1 cellular context compared by ENCODE assay signal in the genomic region with DNA sequence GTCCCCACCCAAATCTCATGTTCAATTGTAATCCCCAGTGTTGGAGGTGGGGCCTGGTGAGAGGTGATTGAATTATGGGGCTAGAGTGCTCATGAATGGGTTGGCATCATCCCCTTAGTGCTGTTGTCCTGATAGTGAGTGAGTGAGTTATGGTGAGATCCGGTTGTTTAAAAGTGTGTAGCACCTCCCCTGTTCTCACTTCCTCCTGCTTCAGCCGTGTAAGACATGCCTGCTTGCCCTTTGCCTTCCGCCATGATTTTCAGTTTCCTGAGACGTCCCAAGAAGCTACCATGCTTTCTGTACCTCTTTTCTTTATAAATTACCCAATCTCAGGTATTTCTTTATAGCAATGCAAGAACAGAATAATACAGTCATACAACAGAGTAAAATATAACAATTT.
TF ChIP-seq lines count a peak whose summit lies in the region.

No MANE protein-coding gene starts in this region.

TF ChIP-seq in HepG2, 621 proteins besides CTCF, POLR2A, EP300 and RAD21:
- no peak for TF ChIP-seq ZIK1 (CRISPR knock-in tag; IDR thresholded peaks at IDR 0.05; ENCODE audit: borderline replicate concordance, low read depth)
- TF ChIP-seq ZNF180 (CRISPR knock-in tag; IDR thresholded peaks at IDR 0.05; ENCODE audit: borderline replicate concordance, low read depth): no peak
- TF ChIP-seq RBM22 (optimal IDR thresholded peaks at IDR 0.05; ENCODE audit: low read length): no peak
- no peak for TF ChIP-seq ZNF274 (CRISPR knock-in tag; IDR thresholded peaks at IDR 0.05)
- TF ChIP-seq, protein P1, sequence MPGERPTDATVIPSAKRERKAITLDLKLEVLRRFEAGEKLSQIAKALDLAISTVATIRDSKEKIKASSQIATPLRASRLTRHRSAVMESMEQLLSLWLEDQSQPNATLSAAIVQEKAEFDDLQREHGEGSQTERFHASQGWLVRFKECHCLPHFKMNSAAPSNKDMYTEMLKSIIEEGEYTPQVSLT (CRISPR knock-in tag; IDR thresholded peaks at IDR 0.05; ENCODE audit: borderline replicate concordance, low read depth): no peak
- TF ChIP-seq MZF1 (CRISPR knock-in tag; IDR thresholded peaks at IDR 0.05; ENCODE audit: borderline replicate concordance): no peak
- no peak for TF ChIP-seq FOXA3 (CRISPR knock-in tag; IDR thresholded peaks at IDR 0.05)
- no peak for TF ChIP-seq ZNF572 (CRISPR knock-in tag; IDR thresholded peaks at IDR 0.05)
- no peak for TF ChIP-seq DR1 (CRISPR knock-in tag; IDR thresholded peaks at IDR 0.05)
- TF ChIP-seq ERF (CRISPR knock-in tag; IDR thresholded peaks at IDR 0.05): no peak
- no peak for TF ChIP-seq ZBTB21 (CRISPR knock-in tag; IDR thresholded peaks at IDR 0.05)
- TF ChIP-seq, protein P2, sequence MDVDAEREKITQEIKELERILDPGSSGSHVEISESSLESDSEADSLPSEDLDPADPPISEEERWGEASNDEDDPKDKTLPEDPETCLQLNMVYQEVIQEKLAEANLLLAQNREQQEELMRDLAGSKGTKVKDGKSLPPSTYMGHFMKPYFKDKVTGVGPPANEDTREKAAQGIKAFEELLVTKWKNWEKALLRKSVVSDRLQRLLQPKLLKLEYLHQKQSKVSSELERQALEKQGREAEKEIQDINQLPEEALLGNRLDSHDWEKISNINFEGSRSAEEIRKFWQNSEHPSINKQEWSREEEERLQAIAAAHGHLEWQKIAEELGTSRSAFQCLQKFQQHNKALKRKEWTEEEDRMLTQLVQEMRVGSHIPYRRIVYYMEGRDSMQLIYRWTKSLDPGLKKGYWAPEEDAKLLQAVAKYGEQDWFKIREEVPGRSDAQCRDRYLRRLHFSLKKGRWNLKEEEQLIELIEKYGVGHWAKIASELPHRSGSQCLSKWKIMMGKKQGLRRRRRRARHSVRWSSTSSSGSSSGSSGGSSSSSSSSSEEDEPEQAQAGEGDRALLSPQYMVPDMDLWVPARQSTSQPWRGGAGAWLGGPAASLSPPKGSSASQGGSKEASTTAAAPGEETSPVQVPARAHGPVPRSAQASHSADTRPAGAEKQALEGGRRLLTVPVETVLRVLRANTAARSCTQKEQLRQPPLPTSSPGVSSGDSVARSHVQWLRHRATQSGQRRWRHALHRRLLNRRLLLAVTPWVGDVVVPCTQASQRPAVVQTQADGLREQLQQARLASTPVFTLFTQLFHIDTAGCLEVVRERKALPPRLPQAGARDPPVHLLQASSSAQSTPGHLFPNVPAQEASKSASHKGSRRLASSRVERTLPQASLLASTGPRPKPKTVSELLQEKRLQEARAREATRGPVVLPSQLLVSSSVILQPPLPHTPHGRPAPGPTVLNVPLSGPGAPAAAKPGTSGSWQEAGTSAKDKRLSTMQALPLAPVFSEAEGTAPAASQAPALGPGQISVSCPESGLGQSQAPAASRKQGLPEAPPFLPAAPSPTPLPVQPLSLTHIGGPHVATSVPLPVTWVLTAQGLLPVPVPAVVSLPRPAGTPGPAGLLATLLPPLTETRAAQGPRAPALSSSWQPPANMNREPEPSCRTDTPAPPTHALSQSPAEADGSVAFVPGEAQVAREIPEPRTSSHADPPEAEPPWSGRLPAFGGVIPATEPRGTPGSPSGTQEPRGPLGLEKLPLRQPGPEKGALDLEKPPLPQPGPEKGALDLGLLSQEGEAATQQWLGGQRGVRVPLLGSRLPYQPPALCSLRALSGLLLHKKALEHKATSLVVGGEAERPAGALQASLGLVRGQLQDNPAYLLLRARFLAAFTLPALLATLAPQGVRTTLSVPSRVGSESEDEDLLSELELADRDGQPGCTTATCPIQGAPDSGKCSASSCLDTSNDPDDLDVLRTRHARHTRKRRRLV (CRISPR knock-in tag; IDR thresholded peaks at IDR 0.05): no peak
